Comparison of ENCODE assay signal across 10 cellular contexts in genomic region chr19:46100344-46100743, GRCh38. TPM values are rescaled to one million over a fixed set of nuclear protein-coding genes. Genes with fewer than 3 reads are reported as not detected.
"Had no signal": no experiment of that assay in that cellular context is flagged by ENCODE, and none has a peak within 500 bp of the region (broad histone marks: within the 10 kb centered on the region; RNA-seq: fewer than 3 reads in every experiment).

No MANE protein-coding gene starts in this region.

- H3K4me1 ChIP-seq: HAP-1 had no signal

- H3K4me3 ChIP-seq: GM23248, HAP-1 had no signal

- ATAC-seq: HCT116 had no signal

- H3K27ac ChIP-seq: GM23248 had no signal

- H3K9ac ChIP-seq: GM23248 had no signal

- H3K36me3 ChIP-seq: HAP-1 had no signal

- DNase-seq: GM23248, GOT3, H7, HFFc6, IMR-90, KBM-7 had no signal

RNA-seq across cellular contexts. Expression of gene IGFL3, which starts 24.1 kb away (rescaled TPM):
- total RNA-seq: GM23248, H7, HFFc6, HT-29, IMR-90 had no signal
- polyA plus RNA-seq: GM23248, IMR-90 had no signal

RNA-seq across cellular contexts. Expression of gene IGFL2, which starts 47.7 kb away (rescaled TPM):
- total RNA-seq: GM23248, H4, HFFc6, IMR-90 had no signal
- polyA plus RNA-seq: GM23248, IMR-90 had no signal

RNA-seq across cellular contexts. Expression of gene IGFL4, which starts 59.5 kb away (rescaled TPM):
- total RNA-seq: GM23248, H4, H7, HFFc6, IMR-90 had no signal
- polyA plus RNA-seq: GM23248, IMR-90 had no signal
